ENCODE assay signal across 19 cellular contexts in the genomic region with DNA sequence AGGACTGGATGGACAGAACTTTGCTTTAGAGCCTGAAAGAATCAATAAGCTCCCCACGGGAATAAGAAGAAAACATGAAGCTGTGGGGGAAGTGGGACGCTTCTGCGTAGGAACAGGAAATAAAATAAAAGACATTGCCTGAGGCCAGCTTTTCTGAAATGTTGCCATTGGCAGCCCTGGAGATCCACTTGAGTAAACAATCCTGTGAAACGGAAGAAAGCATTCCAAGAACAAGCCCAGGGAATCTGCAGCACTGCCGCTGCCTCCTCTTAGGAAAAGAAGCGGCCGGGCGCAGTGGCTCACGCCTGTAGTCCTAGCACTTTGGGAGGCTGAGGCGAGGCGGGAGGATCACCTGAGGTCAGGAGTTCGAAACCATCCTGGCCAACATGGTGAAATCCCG.
DNase-seq lines count a peak whose midpoint lies in the region; ATAC-seq and TF ChIP-seq lines count a peak whose summit lies in the region.
"Had no signal": no experiment of that assay in that cellular context is flagged by ENCODE, and none has a peak within 500 bp of the region (broad histone marks: within the 10 kb centered on the region; RNA-seq: fewer than 3 reads in every experiment).

No MANE protein-coding gene starts in this region.

- H3K36me3 ChIP-seq in mesendoderm (ENCODE audit: control insufficient read depth, insufficient read depth, low read length) (no peaks in the 10 kb centered on the region), Peyer's patch (no peaks in the 10 kb centered on the region)
- H3K36me3 ChIP-seq: lower lobe of right lung, upper lobe of left lung had no signal

- H2AK5ac ChIP-seq in mesendoderm (ENCODE audit: low read length): no peak overlapping the region

- H3K4me1 ChIP-seq in mesendoderm (ENCODE audit: control insufficient read depth, low read depth, low read length): peaks cover 2% of the 10 kb centered on the region
- no peaks in the 10 kb centered on the region for H3K4me1 ChIP-seq in Peyer's patch
- H3K4me1 ChIP-seq: lower lobe of right lung had no signal

- no peaks in the 10 kb centered on the region for H3K79me1 ChIP-seq in mesendoderm (ENCODE audit: low read length)

- TF ChIP-seq CTCF in Peyer's patch (IDR thresholded peaks at IDR 0.05): no peak

- H3K27me3 ChIP-seq in mesendoderm (ENCODE audit: insufficient read depth, low read length, poor library complexity) (no peaks in the 10 kb centered on the region), Peyer's patch (no peaks in the 10 kb centered on the region)
- H3K27me3 ChIP-seq: upper lobe of left lung had no signal

- H3K4me3 ChIP-seq in mesendoderm (ENCODE audit: low read length) (no peak overlapping the region), Peyer's patch (no peak overlapping the region)
- H3K4me3 ChIP-seq: lower lobe of right lung, upper lobe of left lung had no signal

- no peak overlapping the region for H4K5ac ChIP-seq in mesendoderm (ENCODE audit: low read length)

- peak; percentile 21 for DNase-seq in COR-L47 (lab: John Stamatoyannopoulos, UW)
- peak; percentile 1 for DNase-seq in G401 (ENCODE audit: low spot score)
- peak; percentile 45 for DNase-seq in NCI-H69 (lab: John Stamatoyannopoulos, UW)
- peak; percentile 47 for DNase-seq in mesendoderm
- DNase-seq in epidermal melanocyte (ENCODE audit: insufficient read length, low spot score): no peak
- no peak for DNase-seq in T1000 (lab: John Stamatoyannopoulos, UW)
- no peak for DNase-seq in Peyer's patch
- DNase-seq: AML-193; central memory CD4-positive, alpha-beta T cell; dermis blood vessel endothelial cell; islet precursor cell; lower lobe of right lung; NCI-H1105 treated with DMSO at 0.1 percent for 48 hours; NCI-H2107; NCI-H524 treated with DMSO at 0.1 percent for 48 hours; RPMI8226 had no signal

- H2BK120ac ChIP-seq in mesendoderm (ENCODE audit: low read depth, low read length): no peak overlapping the region

- no peaks in the 10 kb centered on the region for H3K9me3 ChIP-seq in Peyer's patch
- H3K9me3 ChIP-seq: lower lobe of right lung, upper lobe of left lung had no signal

- H3K9ac ChIP-seq in mesendoderm (ENCODE audit: low read length): no peak overlapping the region

- H2BK15ac ChIP-seq in mesendoderm (replicated peaks; ENCODE audit: low read depth): no peak overlapping the region

- H3K4me2 ChIP-seq in mesendoderm (ENCODE audit: low read length): no peak overlapping the region

- H3K27ac ChIP-seq in mesendoderm (ENCODE audit: low read depth, low read length) (no peak overlapping the region), Peyer's patch (no peak overlapping the region)
- H3K27ac ChIP-seq: lower lobe of right lung, upper lobe of left lung had no signal

- H3K23ac ChIP-seq in mesendoderm (ENCODE audit: low read length): no peak overlapping the region

- H3K4ac ChIP-seq in mesendoderm (ENCODE audit: low read depth, low read length): no peak overlapping the region

- TF ChIP-seq POLR2A in Peyer's patch (IDR thresholded peaks at IDR 0.05): no peak

- H3K56ac ChIP-seq in mesendoderm (ENCODE audit: low read length): no peak overlapping the region

- peak overlapping the region; percentile 13 for H4K8ac ChIP-seq in mesendoderm (ENCODE audit: low read depth, low read length)

- H2BK5ac ChIP-seq in mesendoderm (ENCODE audit: low read length): no peak overlapping the region

- no peaks in the 10 kb centered on the region for H3K79me2 ChIP-seq in mesendoderm (ENCODE audit: control insufficient read depth, insufficient read depth, low read length)

- H3K18ac ChIP-seq in mesendoderm (ENCODE audit: low read length): no peak overlapping the region

- in situ Hi-C loops in G401 (cut with HindIII; ENCODE audit: low sequenced_read_pairs): no loop called here

- WGBS in mesendoderm (ENCODE audit: extremely low coverage, insufficient coverage, low lambda C conversion rate): no CpG with 5 or more reads among the region's 13 CpGs

- no peak for ATAC-seq in GM21390 (IDR thresholded peaks at IDR 0.05; ENCODE audit: unreplicated experiment)
- ATAC-seq: WTC11 had no signal

Comparison
In these comparisons a context has a peak if more than half of its experiments do, and no peak if none do; other contexts are left out.
1. DNase-seq: peak in COR-L47 (single experiment), G401 (single experiment), NCI-H69 (single experiment) and mesendoderm (single experiment); none in epidermal melanocyte (single experiment), T1000 (single experiment) and Peyer's patch (0 of 3).